ENCODE assay signal across 9 cellular contexts in the genomic region with DNA sequence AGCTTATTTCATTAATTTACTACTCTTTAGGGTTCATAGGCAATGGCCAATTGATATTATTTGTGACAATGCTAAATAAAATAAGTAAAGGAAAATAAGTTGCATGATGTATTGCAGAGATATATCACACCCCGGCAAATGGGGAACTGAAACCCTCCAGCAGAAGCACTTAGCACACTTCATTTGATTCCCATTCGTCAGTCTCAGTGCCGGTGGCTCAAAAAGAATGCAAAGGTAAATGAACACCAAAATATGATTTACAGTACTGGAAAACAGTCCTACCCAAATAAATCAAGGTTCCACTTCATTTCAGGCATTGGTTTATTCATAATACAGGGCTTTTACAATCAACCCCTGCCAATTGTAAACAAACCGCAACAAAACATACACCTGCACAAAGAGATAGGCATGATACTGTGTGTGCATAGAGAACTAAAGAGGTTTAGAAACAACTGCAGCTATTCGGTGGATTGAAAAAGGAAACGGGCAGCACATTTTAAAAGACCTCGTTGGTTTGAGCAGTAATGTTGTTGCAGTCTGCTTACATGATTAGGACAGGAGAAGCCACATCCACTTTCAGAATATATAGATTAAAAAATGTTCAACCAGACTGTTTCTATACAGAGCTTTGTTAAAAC.
A peak's percentile ranks its signal among the peaks of the same experiment; 100 is the strongest.
DNase-seq lines count a peak whose midpoint lies in the region; ATAC-seq and TF ChIP-seq lines count a peak whose summit lies in the region.
"Had no signal": no experiment of that assay in that cellular context is flagged by ENCODE, and none has a peak within 500 bp of the region (broad histone marks: within the 10 kb centered on the region; RNA-seq: fewer than 3 reads in every experiment).

No MANE protein-coding gene starts in this region.

- TF ChIP-seq CTCF in GM10248 (IDR thresholded peaks at IDR 0.05; ENCODE audit: control extremely low read depth, extremely low read depth, low read depth, missing control alignments), result no peak
- TF ChIP-seq CTCF in ascending aorta (IDR thresholded peaks at IDR 0.05), result no peak

- H3K27me3 ChIP-seq in ascending aorta, result no peaks in the 10 kb centered on the region

- no peaks in the 10 kb centered on the region for H3K9me3 ChIP-seq in ascending aorta

- no peaks in the 10 kb centered on the region for H3K9me3 Mint-ChIP-seq in activated T-cell treated with anti-CD3 and anti-CD28 coated beads, Interleukin-2, amount 50 U/mL, for 24 hours

- no peak overlapping the region for H3K4me3 ChIP-seq in ascending aorta

- peaks cover 5% of the 10 kb centered on the region for H3K4me1 Mint-ChIP-seq in activated T-cell treated with anti-CD3 and anti-CD28 coated beads, Interleukin-2, amount 50 U/mL, for 24 hours (ENCODE audit: low read depth)
- H3K4me1 Mint-ChIP-seq: CD4-positive, CD25-positive, alpha-beta regulatory T cell had no signal

- DNase-seq in GM10248 (ENCODE audit: extremely low spot score) (peak; percentile 28), NCI-H748 treated with DMSO at 0.1 percent for 48 hours (lab: John Stamatoyannopoulos, UW) (peak; percentile 78), ecto neural progenitor cell (ENCODE audit: low spot score) (no peak), ascending aorta (ENCODE audit: low spot score in 2 of 2) (no peak)
- DNase-seq in stimulated activated CD4-positive, alpha-beta T cell treated with anti-CD3 and anti-CD28 coated beads, Interleukin-1b, Interleukin-23, amount 100 ng/mL, for 48 hours, result no peak
- no peak for DNase-seq in activated T-cell treated with anti-CD3 and anti-CD28 coated beads, Interleukin-2, amount 50 U/mL, for 24 hours
- DNase-seq: CD4-positive, CD25-positive, alpha-beta regulatory T cell had no signal

- peak; percentile 83 for ATAC-seq in GM21381 (IDR thresholded peaks at IDR 0.05; ENCODE audit: unreplicated experiment)
- peak; percentile 82 for ATAC-seq in HG03280 (IDR thresholded peaks at IDR 0.05; ENCODE audit: unreplicated experiment)

- intact Hi-C loops in ascending aorta (cut with DNase I), result no loop called here

- H3K27ac ChIP-seq in ascending aorta, result no peak overlapping the region

- no peaks in the 10 kb centered on the region for H3K36me3 ChIP-seq in ascending aorta

- CTCF ChIA-PET in GM10248 (lab: Yijun Ruan, JAX), result no interaction called here

- no peaks in the 10 kb centered on the region for H3K36me3 Mint-ChIP-seq in activated T-cell treated with anti-CD3 and anti-CD28 coated beads, Interleukin-2, amount 50 U/mL, for 24 hours (ENCODE audit: low read depth)
- H3K36me3 Mint-ChIP-seq: CD4-positive, CD25-positive, alpha-beta regulatory T cell had no signal

- H3K4me3 Mint-ChIP-seq in activated T-cell treated with anti-CD3 and anti-CD28 coated beads, Interleukin-2, amount 50 U/mL, for 24 hours, result no peak overlapping the region
- H3K4me3 Mint-ChIP-seq: CD4-positive, CD25-positive, alpha-beta regulatory T cell had no signal

- no peak overlapping the region for H3K27ac Mint-ChIP-seq in activated T-cell treated with anti-CD3 and anti-CD28 coated beads, Interleukin-2, amount 50 U/mL, for 24 hours
- H3K27ac Mint-ChIP-seq: CD4-positive, CD25-positive, alpha-beta regulatory T cell had no signal

- peaks cover 6% of the 10 kb centered on the region for H3K27me3 Mint-ChIP-seq in activated T-cell treated with anti-CD3 and anti-CD28 coated beads, Interleukin-2, amount 50 U/mL, for 24 hours

- H3K4me1 ChIP-seq in ascending aorta, result no peaks in the 10 kb centered on the region

- POLR2A ChIA-PET in GM10248 (lab: Yijun Ruan, JAX), result no interaction called here

Comparison
In these comparisons a context has a peak if more than half of its experiments do, and no peak if none do; other contexts are left out.
1. DNase-seq: peak in GM10248 (single experiment) and NCI-H748 treated with DMSO at 0.1 percent for 48 hours (single experiment); none in stimulated activated CD4-positive, alpha-beta T cell treated with anti-CD3 and anti-CD28 coated beads, Interleukin-1b, Interleukin-23, amount 100 ng/mL, for 48 hours (single experiment), ecto neural progenitor cell (single experiment), ascending aorta (0 of 2) and activated T-cell treated with anti-CD3 and anti-CD28 coated beads, Interleukin-2, amount 50 U/mL, for 24 hours (single experiment).